Comparison of ENCODE assay signal across 9 cellular contexts in the genomic region with DNA sequence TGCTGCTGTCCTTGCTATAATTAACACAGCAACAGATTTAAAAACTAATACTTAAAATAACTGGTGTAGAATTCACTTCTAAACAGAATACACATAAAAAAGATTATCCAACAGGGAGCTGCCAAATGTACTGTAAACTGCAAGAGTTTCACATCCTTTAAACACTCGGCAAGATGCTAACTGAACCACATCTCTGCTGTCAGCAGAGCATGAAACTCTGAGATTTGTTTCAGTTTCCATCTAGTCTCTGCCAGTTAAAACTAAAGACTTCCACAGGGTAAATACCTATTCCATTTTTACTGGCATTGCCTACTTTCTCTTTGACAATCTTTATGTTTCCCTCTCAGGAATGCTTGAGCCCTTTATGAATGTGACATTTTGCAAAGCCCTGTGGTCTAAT.
A peak's percentile ranks its signal among the peaks of the same experiment; 100 is the strongest.
DNase-seq lines count a peak whose midpoint lies in the region; ATAC-seq, FAIRE-seq and TF ChIP-seq lines count a peak whose summit lies in the region.
"Had no signal": no experiment of that assay in that cellular context is flagged by ENCODE, and none has a peak within 500 bp of the region (broad histone marks: within the 10 kb centered on the region; RNA-seq: fewer than 3 reads in every experiment).

No MANE protein-coding gene starts in this region.

- H3K9ac ChIP-seq in kidney (ENCODE audit: low read length in 2 of 2) = no peak overlapping the region

- H3K36me3 ChIP-seq in kidney (ENCODE audit: control insufficient read depth in 1 of 2, insufficient read depth in 2 of 2, low read length in 2 of 2) = no peaks in the 10 kb centered on the region

- H3K27me3 Mint-ChIP-seq in CD14-positive monocyte (ENCODE audit: low read depth in 3 of 3) = peaks cover 1 to 5% (median 3%) of the 10 kb centered on the region in 3 donors

- no peak for TF ChIP-seq CTCF in epithelial cell of proximal tubule (conservative IDR thresholded peaks at IDR 0.05; ENCODE audit: low read depth, low read length)
- TF ChIP-seq CTCF in CD14-positive monocyte (IDR thresholded peaks at IDR 0.05) = no peak
- no peak for TF ChIP-seq CTCF in GM10266 (IDR thresholded peaks at IDR 0.05; ENCODE audit: control insufficient read depth, insufficient read depth, low read depth, missing control alignments)
- no peak for TF ChIP-seq CTCF in kidney (IDR thresholded peaks at IDR 0.05; ENCODE audit: borderline replicate concordance, extremely low read depth, insufficient read depth)

- H3K9me3 ChIP-seq in kidney (ENCODE audit: control insufficient read depth in 1 of 2, low read length in 2 of 2) = no peaks in the 10 kb centered on the region

- H3K4me3 Mint-ChIP-seq in CD14-positive monocyte = no peak overlapping the region
- H3K4me3 Mint-ChIP-seq: endodermal cell had no signal

- H3K27ac Mint-ChIP-seq in CD14-positive monocyte = no peak overlapping the region

- no peaks in the 10 kb centered on the region for H3K36me3 Mint-ChIP-seq in CD14-positive monocyte

- intact Hi-C loops in CD14-positive monocyte (cut with micrococcal nuclease) (no loop called here), kidney (cut with DNase I) (no loop called here)

- no peaks in the 10 kb centered on the region for H3K4me1 ChIP-seq in kidney (ENCODE audit: control insufficient read depth in 1 of 2, insufficient read depth in 1 of 2, low read depth in 1 of 2, low read length in 2 of 2)

- no peak overlapping the region for H3K27ac ChIP-seq in kidney (ENCODE audit: low read depth in 2 of 2, low read length in 2 of 2)

- no peak for FAIRE-seq in kidney (lab: Jason Lieb, UNC)

- ATAC-seq in GM18502 (IDR thresholded peaks at IDR 0.05; ENCODE audit: poor library complexity, unreplicated experiment) (peak; percentile 99), GM21447 (IDR thresholded peaks at IDR 0.05; ENCODE audit: unreplicated experiment) (peak; percentile 99), HG03354 (IDR thresholded peaks at IDR 0.05; ENCODE audit: poor library complexity, severe bottlenecking, unreplicated experiment) (peak; percentile 100)

- no peak overlapping the region for H3K4me3 ChIP-seq in epithelial cell of proximal tubule (ENCODE audit: low read depth, low read length)
- no peak overlapping the region for H3K4me3 ChIP-seq in kidney (ENCODE audit: low read length in 2 of 2)

- H3K9me3 Mint-ChIP-seq in CD14-positive monocyte = peaks cover 0 to 3% (median 0%) of the 10 kb centered on the region in 7 donors

- H3K4me1 Mint-ChIP-seq in CD14-positive monocyte = no peaks in the 10 kb centered on the region

- peak; percentile 9 for DNase-seq in epithelial cell of proximal tubule (ENCODE audit: low read depth)
- no peak for DNase-seq in CD14-positive monocyte (ENCODE audit: low spot score)
- no peak for DNase-seq in GM10266 (ENCODE audit: extremely low spot score)
- DNase-seq in activated naive CD4-positive, alpha-beta T cell treated with Interleukin-2 at 50 U/mL for 16 hours = no peak
- DNase-seq in kidney = no peak
- DNase-seq: endodermal cell had no signal
